Comparison of ENCODE assay signal across 35 cellular contexts in genomic region chr11:93861808-93862207, GRCh38. TPM values are rescaled to one million over a fixed set of nuclear protein-coding genes. Genes with fewer than 3 reads are reported as not detected.
DNase-seq lines count a peak whose midpoint lies in the region; ATAC-seq, FAIRE-seq and TF ChIP-seq lines count a peak whose summit lies in the region.
"Had no signal": no experiment of that assay in that cellular context is flagged by ENCODE, and none has a peak within 500 bp of the region (broad histone marks: within the 10 kb centered on the region; RNA-seq: fewer than 3 reads in every experiment).

No MANE protein-coding gene starts in this region.

- H3K14ac ChIP-seq in H1 (ENCODE audit: insufficient read length), result no peak overlapping the region

- no peak for TF ChIP-seq EP300 in H1 (IDR thresholded peaks at IDR 0.05; ENCODE audit: borderline replicate concordance in 1 of 2, low read depth in 2 of 2, low read length in 2 of 2)

- no peak overlapping the region for H2BK12ac ChIP-seq in H1 (ENCODE audit: low read depth, low read length)

- no peak overlapping the region for H4K91ac ChIP-seq in H1 (replicated peaks; ENCODE audit: insufficient read length, low read length)

- no peak for TF ChIP-seq POLR2A in H1 (IDR thresholded peaks at IDR 0.05; ENCODE audit: control extremely low read depth in 1 of 2, low read depth in 2 of 2, low read length in 2 of 2)

- BruUV-seq in OCI-LY7 (replicated peaks; lab: Mats Ljungman, UMichigan), result no TSS peak

- TF ChIP-seq CTCF in AG10803 (conservative IDR thresholded peaks at IDR 0.05; ENCODE audit: low read length) (no peak), OCI-LY7 (conservative IDR thresholded peaks at IDR 0.05; ENCODE audit: low read length) (no peak), H1 (IDR thresholded peaks at IDR 0.05; ENCODE audit: control extremely low read depth in 1 of 3, insufficient read depth in 1 of 3, low read depth in 1 of 3, low read length in 3 of 3) (no peak), colonic mucosa (IDR thresholded peaks at IDR 0.05) (no peak)

- CTCF ChIA-PET in OCI-LY7 (lab: Charles Lee; ENCODE audit: unreplicated experiment), result no interaction called here
- CTCF ChIA-PET in H1 (lab: Charles Lee; ENCODE audit: partially characterized antibody), result interaction anchor here (1.1 kb wide), 1 partner anchor 558 kb away, joined by 3 read pairs; no protein-coding TSS in a partner anchor

- H3K9me3 ChIP-seq in OCI-LY7 (ENCODE audit: low read length) (no peaks in the 10 kb centered on the region), H1 (ENCODE audit: insufficient read depth in 2 of 2, low read depth in 1 of 2, low read length in 1 of 2) (no peaks in the 10 kb centered on the region), colonic mucosa (no peaks in the 10 kb centered on the region)
- H3K9me3 ChIP-seq: HAP-1, lower lobe of right lung, prostate gland had no signal

- no peak overlapping the region for H2AK5ac ChIP-seq in H1 (ENCODE audit: low read depth, low read length)

- no peak overlapping the region for H3K4me3 ChIP-seq in AG10803 (ENCODE audit: low read length)
- H3K4me3 ChIP-seq in OCI-LY7 (ENCODE audit: low read depth, low read length, poor library complexity, severe bottlenecking), result no peak overlapping the region
- H3K4me3 ChIP-seq in H1 (ENCODE audit: extremely low read depth in 1 of 4, insufficient read depth in 2 of 4, low read depth in 3 of 4, low read length in 4 of 4), result no peak overlapping the region
- H3K4me3 ChIP-seq in colonic mucosa, result no peak overlapping the region
- H3K4me3 ChIP-seq: HAP-1, lower lobe of right lung, prostate gland had no signal

- H2AFZ ChIP-seq in OCI-LY7 (ENCODE audit: low read length), result peak overlapping the region; percentile 49
- peak overlapping the region; percentile 84; the same call in 1 of the 2 replicates for H2AFZ ChIP-seq in H1 (ENCODE audit: low read length)

- no peak overlapping the region for H2BK20ac ChIP-seq in H1 (ENCODE audit: low read length)

- no peaks in the 10 kb centered on the region for H3K23me2 ChIP-seq in H1 (ENCODE audit: low read depth, low read length)

- H3K4ac ChIP-seq in H1 (replicated peaks; ENCODE audit: insufficient read length, low read depth, low read length), result no peak overlapping the region

- H3K36me3 ChIP-seq in OCI-LY7 (ENCODE audit: insufficient read depth, low read length) (no peaks in the 10 kb centered on the region), H1 (ENCODE audit: control insufficient read depth in 2 of 4, insufficient read depth in 4 of 4, low read length in 3 of 4) (no peaks in the 10 kb centered on the region; a peak in 1 of 8 replicates), colonic mucosa (no peaks in the 10 kb centered on the region)
- H3K36me3 ChIP-seq: HAP-1, lower lobe of right lung, prostate gland had no signal

- no peak overlapping the region for H3K23ac ChIP-seq in H1 (ENCODE audit: insufficient read length)

- intact Hi-C loops in OCI-LY7 (cut with micrococcal nuclease; ENCODE audit: unreplicated experiment) (no loop called here), left ventricle myocardium superior (cut with micrococcal nuclease) (no loop called here), colonic mucosa (cut with DNase I) (no loop called here)

- no peak overlapping the region for H4K8ac ChIP-seq in H1 (ENCODE audit: extremely low read depth, insufficient read depth, low read length)

- no peaks in the 10 kb centered on the region for H3K79me1 ChIP-seq in H1 (ENCODE audit: low read depth, low read length)

- peak; percentile 39 for DNase-seq in AG10803 (ENCODE audit: low read depth)
- peak; percentile 24 for DNase-seq in OCI-LY7 (ENCODE audit: low spot score)
- DNase-seq in H1 (ENCODE audit: low read depth in 1 of 2, low spot score in 2 of 2), result no peak
- DNase-seq in left ventricle myocardium superior, result peak; percentile 48
- no peak for DNase-seq in DMS53 (lab: John Stamatoyannopoulos, UW)
- no peak for DNase-seq in NCI-H1417 (lab: John Stamatoyannopoulos, UW)
- no peak for DNase-seq in stimulated activated naive CD8-positive, alpha-beta T cell treated with anti-CD3 and anti-CD28 coated beads, Interleukin-15, Interleukin-2, amounts not matched to agents 100 U/mL and 50 U/mL, for 24 hours
- DNase-seq in colonic mucosa, result no peak
- DNase-seq: 8988T; activated B cell treated with CpG ODN at 0.5 μM for 24 hours; activated CD4-positive, alpha-beta T cell treated with anti-CD3 and anti-CD28 coated beads, Interleukin-2, amount 10 ng/mL, durations not matched to agents 7 days and 5 days; activated effector memory CD4-positive, alpha-beta T cell treated with Interleukin-2 at 50 U/mL for 16 hours; aorta; CD4-positive, alpha-beta T cell; effector CD4-positive, alpha-beta T cell; islet precursor cell; lower lobe of right lung; midbrain; naive thymus-derived CD4-positive, alpha-beta T cell; NCI-H1436; NCI-H2081 treated with DMSO at 0.1 percent for 48 hours; NCI-H2227 treated with DMSO at 0.1 percent for 48 hours; NCI-H526; NK-92 treated with Interleukin-12 subunit alpha and Interleukin-12 subunit beta, amount 100 ng/mL, for 24 hours; SHP77 treated with DMSO at 0.1 percent for 48 hours; stimulated activated CD4-positive, alpha-beta T cell treated with anti-CD3 and anti-CD28 coated beads, Interleukin-15, amount 100 ng/mL, for 24 hours; stimulated activated CD4-positive, alpha-beta T cell treated with anti-CD3 and anti-CD28 coated beads, Interleukin-4, amount 100 ng/mL, for 4 hours had no signal

- peak; percentile 80 for ATAC-seq in left ventricle myocardium superior
- no peak for ATAC-seq in stimulated activated naive CD8-positive, alpha-beta T cell treated with anti-CD3 and anti-CD28 coated beads, Interleukin-15, Interleukin-2, amounts not matched to agents 100 U/mL and 50 U/mL, for 24 hours
- ATAC-seq: activated naive CD4-positive, alpha-beta T cell treated with anti-CD3 and anti-CD28 coated beads, Interleukin-2, amount 50 U/mL, for 72 hours; lower lobe of right lung; naive thymus-derived CD4-positive, alpha-beta T cell had no signal

- H3K79me2 ChIP-seq in OCI-LY7 (ENCODE audit: insufficient read depth, low read depth, low read length), result no peaks in the 10 kb centered on the region
- no peaks in the 10 kb centered on the region for H3K79me2 ChIP-seq in H1 (ENCODE audit: control insufficient read depth in 1 of 2, insufficient read depth in 2 of 2, low read length in 2 of 2)

- H3K27ac ChIP-seq in OCI-LY7 (ENCODE audit: low read depth, low read length, poor library complexity, severe bottlenecking) (no peak overlapping the region), H1 (ENCODE audit: low read depth, low read length) (no peak overlapping the region), colonic mucosa (no peak overlapping the region)
- H3K27ac ChIP-seq: HL-60, lower lobe of right lung, prostate gland had no signal

- H2BK120ac ChIP-seq in H1 (replicated peaks; ENCODE audit: low read depth, low read length), result no peak overlapping the region

- no peaks in the 10 kb centered on the region for H4K20me1 ChIP-seq in OCI-LY7 (ENCODE audit: insufficient read depth, low read length)
- no peaks in the 10 kb centered on the region for H4K20me1 ChIP-seq in H1 (replicated peaks in 1 of 2; ENCODE audit: control insufficient read depth in 1 of 2, insufficient read depth in 2 of 2, low read length in 2 of 2)

- H4K5ac ChIP-seq in H1 (ENCODE audit: insufficient read length, low read depth, low read length), result no peak overlapping the region

- H3K4me2 ChIP-seq in OCI-LY7 (ENCODE audit: low read length) (no peak overlapping the region), H1 (ENCODE audit: insufficient read depth in 1 of 2, low read depth in 2 of 2, low read length in 2 of 2) (no peak overlapping the region)

- 85% methylated on average over 4 of the region's 4 CpGs; no CpG with 5 or more reads in 1 of the 2 experiments for WGBS in H1 (ENCODE audit: extremely low coverage in 1 of 2, insufficient coverage in 1 of 2, insufficient read length in 1 of 2, insufficient replicate concordance in 2 of 2, low coverage in 1 of 2, low lambda C conversion rate in 2 of 2, missing lambda C conversion rate in 1 of 2), 2 experiments

- no peak overlapping the region for H2BK15ac ChIP-seq in H1 (ENCODE audit: low read length)

- H2BK5ac ChIP-seq in H1 (ENCODE audit: low read depth, low read length), result no peak overlapping the region

- H3K9ac ChIP-seq in H1 (replicated peaks in 1 of 4; ENCODE audit: extremely low read depth in 1 of 4, low read depth in 3 of 4, low read length in 3 of 4) (no peak overlapping the region), colonic mucosa (ENCODE audit: low read depth in 2 of 2, low read length in 2 of 2) (no peak overlapping the region)

- H3K9me2 ChIP-seq in OCI-LY7 (ENCODE audit: insufficient read depth, low read length), result no peaks in the 10 kb centered on the region

- H3K27me3 ChIP-seq in H1 (replicated peaks in 1 of 4; ENCODE audit: control insufficient read depth in 3 of 4, extremely low read depth in 1 of 4, insufficient read depth in 3 of 4, low read length in 3 of 4) (no peaks in the 10 kb centered on the region), colonic mucosa (no peaks in the 10 kb centered on the region)

- TF ChIP-seq RAD21 in H1 (IDR thresholded peaks at IDR 0.05 in 1 of 2, conservative IDR thresholded peaks at IDR 0.05 in 1 of 2; ENCODE audit: low read depth in 2 of 2, low read length in 2 of 2), result no peak

- POLR2A ChIA-PET in OCI-LY7 (lab: Charles Lee) (no interaction called here), H1 (lab: Charles Lee; ENCODE audit: partially characterized antibody) (no interaction called here)

- H3K18ac ChIP-seq in H1 (ENCODE audit: extremely low read depth, low read length), result 0 out of 2 replicates have a peak overlapping the region, but pooled peaks have one; percentile 24

- no peak overlapping the region for H3K56ac ChIP-seq in H1 (replicated peaks; ENCODE audit: insufficient read length, low read depth, low read length)

- no peak for FAIRE-seq in H1 (lab: Jason Lieb, UNC)
- FAIRE-seq: bronchial epithelial cell, colon, GM18507 had no signal

- H3K4me1 ChIP-seq in OCI-LY7 (ENCODE audit: insufficient read depth, low read length, poor library complexity, severe bottlenecking) (peaks cover 5% of the 10 kb centered on the region), H1 (replicated peaks in 1 of 4; ENCODE audit: control insufficient read depth in 3 of 4, insufficient read depth in 4 of 4, low read length in 3 of 4) (peaks cover 0 to 2% (median under 1%) of the 10 kb centered on the region in 4 experiments; a peak in 2 of 7 replicates), colonic mucosa (no peaks in the 10 kb centered on the region)
- H3K4me1 ChIP-seq: lower lobe of right lung, prostate gland had no signal

RNA-seq across cellular contexts. Expression of gene VSTM5, which starts 11.4 kb away (rescaled TPM):
- not detected in 2 replicates for total RNA-seq in OCI-LY7 (2014; rRNA removed; shearing (Covaris generic))
- total RNA-seq in OCI-LY7 (2022) (not detected in 2 replicates), left ventricle myocardium superior (not detected), colonic mucosa (1 to 10 TPM; 1.4 to 2.4 TPM)
- 0.13 and 0.22 TPM in 2 replicates for total RNA-seq in H1 (2021; fragmentation: NEBNext Ultra II Directional; extraction: Animal tissue kit (Norgen Biotek cat#: 25700))
- 0.42 and 0.70 TPM in 2 replicates for polyA plus RNA-seq in H1 (2011; rRNA removed)
- 0.57 TPM for polyA plus RNA-seq in H1 (2011; cell fraction: cytosol; rRNA removed)
- polyA plus RNA-seq in H1 (2011; cell fraction: nucleus; rRNA removed), result 0.66 TPM
- 0.33 to 0.78 TPM (median 0.47 TPM) in 4 replicates for polyA plus RNA-seq in H1 (2012, experiment 1 of 2)
- polyA plus RNA-seq in H1 (2012, experiment 2 of 2), result 0.24 TPM
- polyA plus RNA-seq in H1 (2013, experiment 1 of 2), result 0.30 TPM
- 0.31 TPM for polyA plus RNA-seq in H1 (2013, experiment 2 of 2)
- polyA minus RNA-seq in H1 (2011; rRNA and poly(A)+ RNA removed), result 0.80 and 1.0 TPM in 2 replicates
- polyA minus RNA-seq in H1 (2011; cell fraction: cytosol; rRNA and poly(A)+ RNA removed), result 0.59 TPM
- 1.1 TPM for polyA minus RNA-seq in H1 (2011; cell fraction: nucleus; rRNA and poly(A)+ RNA removed)
- total RNA-seq: activated B cell treated with CpG ODN at 0.5 μM for 24 hours; activated CD4-positive, alpha-beta T cell treated with anti-CD3 and anti-CD28 coated beads, Interleukin-2, amount 10 ng/mL, durations not matched to agents 7 days and 5 days; activated CD8-positive, alpha-beta memory T cell treated with anti-CD3 and anti-CD28 coated beads for 36 hours; activated naive CD4-positive, alpha-beta T cell treated with anti-CD3 and anti-CD28 coated beads, Interleukin-2, amount 50 U/mL, for 72 hours; CD4-positive, alpha-beta T cell; lower lobe of right lung; naive thymus-derived CD4-positive, alpha-beta T cell had no signal
- polyA plus RNA-seq: aorta; naive thymus-derived CD4-positive, alpha-beta T cell had no signal

Comparison
In these comparisons a context has a peak if more than half of its experiments do, and no peak if none do; other contexts are left out.
1. DNase-seq: peak in AG10803 (single experiment), OCI-LY7 (single experiment) and left ventricle myocardium superior (single experiment); none in H1 (0 of 2), DMS53 (single experiment), NCI-H1417 (0 of 3), stimulated activated naive CD8-positive, alpha-beta T cell treated with anti-CD3 and anti-CD28 coated beads, Interleukin-15, Interleukin-2, amounts not matched to agents 100 U/mL and 50 U/mL, for 24 hours (single experiment) and colonic mucosa (single experiment).